ENCODE assay signal across 7 cellular contexts in genomic region chr3:88534534-88534933, GRCh38.
"Had no signal": no experiment of that assay in that cellular context is flagged by ENCODE, and none has a peak within 500 bp of the region (broad histone marks: within the 10 kb centered on the region; RNA-seq: fewer than 3 reads in every experiment).

No MANE protein-coding gene starts in this region.

- DNase-seq: GDM1, GF-D8 had no signal

- FAIRE-seq: G401.6, GM12891, GM12892, GM18507, GM19239 had no signal
